ENCODE assay signal across 1 cellular context in the genomic region with DNA sequence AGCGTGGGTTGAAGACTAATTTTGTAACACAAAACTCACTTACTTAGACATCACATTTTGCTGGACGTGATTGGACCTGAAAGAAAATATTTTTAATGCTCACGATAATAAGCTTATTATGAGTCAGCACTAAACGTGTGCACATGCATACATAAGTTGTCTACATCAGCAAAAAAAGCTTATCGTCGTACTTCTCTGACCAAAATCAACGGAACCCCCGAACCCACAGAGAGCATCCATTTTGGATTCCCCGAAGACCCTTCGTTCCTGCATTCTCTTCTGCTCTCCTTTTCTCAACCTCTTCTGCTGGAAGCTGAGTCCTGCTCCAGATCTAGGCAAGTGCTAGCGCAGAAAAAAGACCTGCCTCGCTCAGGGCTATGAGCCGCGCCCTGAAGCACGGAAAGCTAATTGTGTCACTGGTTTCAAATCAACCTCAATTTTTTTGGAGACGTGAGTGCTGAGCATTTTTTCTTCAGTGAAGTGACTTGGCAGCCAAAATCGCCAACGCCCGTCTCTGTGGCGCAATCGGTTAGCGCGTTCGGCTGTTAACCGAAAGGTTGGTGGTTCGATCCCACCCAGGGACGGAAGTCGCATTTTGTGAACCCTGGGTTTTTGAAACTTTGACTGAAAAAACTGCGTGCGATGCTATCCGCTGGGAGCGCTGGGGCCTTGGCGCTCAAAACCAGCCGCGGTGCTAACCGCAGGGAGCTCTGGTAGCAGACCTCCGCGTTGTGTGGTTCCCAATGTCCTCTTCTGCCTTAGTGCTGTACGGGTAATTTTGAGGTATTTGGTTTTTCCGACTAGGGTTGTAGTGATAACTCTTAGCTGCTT.
TF ChIP-seq lines count a peak whose summit lies in the region.
"Not testable (repeated sequence)": the region's sequence is repeated elsewhere in the genome, so short reads cannot be mapped to it uniquely, and the experiment has no call there.

No MANE protein-coding gene starts in this region.

TF ChIP-seq in K562, 482 proteins besides CTCF, POLR2A, EP300 and RAD21 (continued from another document and continues in another):
- peak; percentile 70; the same call in 1 of the 2 replicates for TF ChIP-seq SREBF1 (IDR thresholded peaks at IDR 0.05; ENCODE audit: borderline replicate concordance, low read depth, low read length)
- TF ChIP-seq, protein P1, sequence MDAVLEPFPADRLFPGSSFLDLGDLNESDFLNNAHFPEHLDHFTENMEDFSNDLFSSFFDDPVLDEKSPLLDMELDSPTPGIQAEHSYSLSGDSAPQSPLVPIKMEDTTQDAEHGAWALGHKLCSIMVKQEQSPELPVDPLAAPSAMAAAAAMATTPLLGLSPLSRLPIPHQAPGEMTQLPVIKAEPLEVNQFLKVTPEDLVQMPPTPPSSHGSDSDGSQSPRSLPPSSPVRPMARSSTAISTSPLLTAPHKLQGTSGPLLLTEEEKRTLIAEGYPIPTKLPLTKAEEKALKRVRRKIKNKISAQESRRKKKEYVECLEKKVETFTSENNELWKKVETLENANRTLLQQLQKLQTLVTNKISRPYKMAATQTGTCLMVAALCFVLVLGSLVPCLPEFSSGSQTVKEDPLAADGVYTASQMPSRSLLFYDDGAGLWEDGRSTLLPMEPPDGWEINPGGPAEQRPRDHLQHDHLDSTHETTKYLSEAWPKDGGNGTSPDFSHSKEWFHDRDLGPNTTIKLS (IDR thresholded peaks at IDR 0.05; ENCODE audit: borderline replicate concordance, low read depth): peak; percentile 62
- peak in 1 of 2 experiments; percentile 71; a peak in 2 of 3 replicates for TF ChIP-seq CBX3 (IDR thresholded peaks at IDR 0.05; ENCODE audit: borderline replicate concordance in 1 of 2, low read length in 2 of 2)
- peak; percentile 80 for TF ChIP-seq TEAD4 (IDR thresholded peaks at IDR 0.05; ENCODE audit: low read length)
- not testable (repeated sequence) for TF ChIP-seq TEAD4 (CRISPR knock-in tag; IDR thresholded peaks at IDR 0.05; ENCODE audit: borderline replicate concordance); JUND (IDR thresholded peaks at IDR 0.05; ENCODE audit: borderline replicate concordance, low read depth, low read length); FOXM1 (CRISPR knock-in tag; IDR thresholded peaks at IDR 0.05; ENCODE audit: low read depth)
- TF ChIP-seq, protein P2, sequence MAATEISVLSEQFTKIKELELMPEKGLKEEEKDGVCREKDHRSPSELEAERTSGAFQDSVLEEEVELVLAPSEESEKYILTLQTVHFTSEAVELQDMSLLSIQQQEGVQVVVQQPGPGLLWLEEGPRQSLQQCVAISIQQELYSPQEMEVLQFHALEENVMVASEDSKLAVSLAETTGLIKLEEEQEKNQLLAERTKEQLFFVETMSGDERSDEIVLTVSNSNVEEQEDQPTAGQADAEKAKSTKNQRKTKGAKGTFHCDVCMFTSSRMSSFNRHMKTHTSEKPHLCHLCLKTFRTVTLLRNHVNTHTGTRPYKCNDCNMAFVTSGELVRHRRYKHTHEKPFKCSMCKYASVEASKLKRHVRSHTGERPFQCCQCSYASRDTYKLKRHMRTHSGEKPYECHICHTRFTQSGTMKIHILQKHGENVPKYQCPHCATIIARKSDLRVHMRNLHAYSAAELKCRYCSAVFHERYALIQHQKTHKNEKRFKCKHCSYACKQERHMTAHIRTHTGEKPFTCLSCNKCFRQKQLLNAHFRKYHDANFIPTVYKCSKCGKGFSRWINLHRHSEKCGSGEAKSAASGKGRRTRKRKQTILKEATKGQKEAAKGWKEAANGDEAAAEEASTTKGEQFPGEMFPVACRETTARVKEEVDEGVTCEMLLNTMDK (IDR thresholded peaks at IDR 0.05; ENCODE audit: borderline replicate concordance, insufficient read depth, low read depth, low read length, poor library complexity, severe bottlenecking): peak; percentile 57
- TF ChIP-seq BRD9 (IDR thresholded peaks at IDR 0.05; ENCODE audit: low read depth, partially characterized antibody): peak; percentile 96
- TF ChIP-seq HDAC2 (IDR thresholded peaks at IDR 0.05): peak; percentile 65; the same call in 1 of the 2 replicates
- peak; percentile 90 for TF ChIP-seq GABPB1 (CRISPR knock-in tag; IDR thresholded peaks at IDR 0.05)
- peak; percentile 97 for TF ChIP-seq KLF1 (tag; IDR thresholded peaks at IDR 0.05)
- peak; percentile 98 for TF ChIP-seq LCOR (CRISPR knock-in tag; IDR thresholded peaks at IDR 0.05)
- TF ChIP-seq MTA1 (IDR thresholded peaks at IDR 0.05; ENCODE audit: borderline replicate concordance): peak; percentile 68; the same call in 1 of the 2 replicates
- peak; percentile 77; the same call in 1 of the 2 replicates for TF ChIP-seq NBN (IDR thresholded peaks at IDR 0.05; ENCODE audit: low read depth)
- TF ChIP-seq BCOR (IDR thresholded peaks at IDR 0.05): peak; percentile 75; the same call in 1 of the 2 replicates
- TF ChIP-seq KLF6 (CRISPR knock-in tag; IDR thresholded peaks at IDR 0.05; ENCODE audit: borderline replicate concordance): peak; percentile 69; the same call in 1 of the 2 replicates
- peak; percentile 42 for TF ChIP-seq POLR2AphosphoS5 (IDR thresholded peaks at IDR 0.05; ENCODE audit: control insufficient read depth, insufficient read depth, low read depth, low read length)
- 0 out of 2 replicates have a peak, but pooled peaks have one; percentile 14 for TF ChIP-seq PHF21A (IDR thresholded peaks at IDR 0.05; ENCODE audit: borderline replicate concordance, low read depth)
- peak; percentile 42 for TF ChIP-seq BRF1 (IDR thresholded peaks at IDR 0.05; ENCODE audit: borderline replicate concordance, extremely low read depth, insufficient read length)
- TF ChIP-seq, protein P3, sequence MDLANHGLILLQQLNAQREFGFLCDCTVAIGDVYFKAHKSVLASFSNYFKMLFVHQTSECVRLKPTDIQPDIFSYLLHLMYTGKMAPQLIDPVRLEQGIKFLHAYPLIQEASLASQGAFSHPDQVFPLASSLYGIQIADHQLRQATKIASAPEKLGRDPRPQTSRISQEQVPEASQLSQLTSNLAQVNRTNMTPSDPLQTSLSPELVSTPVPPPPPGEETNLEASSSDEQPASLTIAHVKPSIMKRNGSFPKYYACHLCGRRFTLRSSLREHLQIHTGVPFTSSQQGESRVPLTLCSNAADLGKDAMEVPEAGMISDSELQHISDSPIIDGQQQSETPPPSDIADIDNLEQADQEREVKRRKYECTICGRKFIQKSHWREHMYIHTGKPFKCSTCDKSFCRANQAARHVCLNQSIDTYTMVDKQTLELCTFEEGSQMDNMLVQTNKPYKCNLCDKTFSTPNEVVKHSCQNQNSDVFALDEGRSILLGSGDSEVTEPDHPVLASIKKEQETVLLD (IDR thresholded peaks at IDR 0.05): peak; percentile 64; the same call in 1 of the 2 replicates
- peak; percentile 85 for TF ChIP-seq POLR3A (IDR thresholded peaks at IDR 0.05; ENCODE audit: borderline replicate concordance, extremely low read depth, insufficient read depth, insufficient read length)
- TF ChIP-seq, protein P4, sequence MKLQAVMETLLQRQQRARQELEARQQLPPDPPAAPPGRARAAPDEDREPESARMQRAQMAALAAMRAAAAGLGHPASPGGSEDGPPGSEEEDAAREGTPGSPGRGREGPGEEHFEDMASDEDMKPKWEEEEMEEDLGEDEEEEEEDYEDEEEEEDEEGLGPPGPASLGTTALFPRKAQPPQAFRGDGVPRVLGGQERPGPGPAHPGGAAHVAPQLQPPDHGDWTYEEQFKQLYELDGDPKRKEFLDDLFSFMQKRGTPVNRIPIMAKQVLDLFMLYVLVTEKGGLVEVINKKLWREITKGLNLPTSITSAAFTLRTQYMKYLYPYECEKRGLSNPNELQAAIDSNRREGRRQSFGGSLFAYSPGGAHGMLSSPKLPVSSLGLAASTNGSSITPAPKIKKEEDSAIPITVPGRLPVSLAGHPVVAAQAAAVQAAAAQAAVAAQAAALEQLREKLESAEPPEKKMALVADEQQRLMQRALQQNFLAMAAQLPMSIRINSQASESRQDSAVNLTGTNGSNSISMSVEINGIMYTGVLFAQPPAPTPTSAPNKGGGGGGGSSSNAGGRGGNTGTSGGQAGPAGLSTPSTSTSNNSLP (IDR thresholded peaks at IDR 0.05; ENCODE audit: borderline replicate concordance, low read depth, low read length): 0 out of 2 replicates have a peak, but pooled peaks have one; percentile 64
- peak; percentile 22 for TF ChIP-seq MEIS2 (IDR thresholded peaks at IDR 0.05; ENCODE audit: partially characterized antibody)
- TF ChIP-seq, protein P5, sequence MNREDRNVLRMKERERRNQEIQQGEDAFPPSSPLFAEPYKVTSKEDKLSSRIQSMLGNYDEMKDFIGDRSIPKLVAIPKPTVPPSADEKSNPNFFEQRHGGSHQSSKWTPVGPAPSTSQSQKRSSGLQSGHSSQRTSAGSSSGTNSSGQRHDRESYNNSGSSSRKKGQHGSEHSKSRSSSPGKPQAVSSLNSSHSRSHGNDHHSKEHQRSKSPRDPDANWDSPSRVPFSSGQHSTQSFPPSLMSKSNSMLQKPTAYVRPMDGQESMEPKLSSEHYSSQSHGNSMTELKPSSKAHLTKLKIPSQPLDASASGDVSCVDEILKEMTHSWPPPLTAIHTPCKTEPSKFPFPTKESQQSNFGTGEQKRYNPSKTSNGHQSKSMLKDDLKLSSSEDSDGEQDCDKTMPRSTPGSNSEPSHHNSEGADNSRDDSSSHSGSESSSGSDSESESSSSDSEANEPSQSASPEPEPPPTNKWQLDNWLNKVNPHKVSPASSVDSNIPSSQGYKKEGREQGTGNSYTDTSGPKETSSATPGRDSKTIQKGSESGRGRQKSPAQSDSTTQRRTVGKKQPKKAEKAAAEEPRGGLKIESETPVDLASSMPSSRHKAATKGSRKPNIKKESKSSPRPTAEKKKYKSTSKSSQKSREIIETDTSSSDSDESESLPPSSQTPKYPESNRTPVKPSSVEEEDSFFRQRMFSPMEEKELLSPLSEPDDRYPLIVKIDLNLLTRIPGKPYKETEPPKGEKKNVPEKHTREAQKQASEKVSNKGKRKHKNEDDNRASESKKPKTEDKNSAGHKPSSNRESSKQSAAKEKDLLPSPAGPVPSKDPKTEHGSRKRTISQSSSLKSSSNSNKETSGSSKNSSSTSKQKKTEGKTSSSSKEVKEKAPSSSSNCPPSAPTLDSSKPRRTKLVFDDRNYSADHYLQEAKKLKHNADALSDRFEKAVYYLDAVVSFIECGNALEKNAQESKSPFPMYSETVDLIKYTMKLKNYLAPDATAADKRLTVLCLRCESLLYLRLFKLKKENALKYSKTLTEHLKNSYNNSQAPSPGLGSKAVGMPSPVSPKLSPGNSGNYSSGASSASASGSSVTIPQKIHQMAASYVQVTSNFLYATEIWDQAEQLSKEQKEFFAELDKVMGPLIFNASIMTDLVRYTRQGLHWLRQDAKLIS (CRISPR knock-in tag; IDR thresholded peaks at IDR 0.05): peak; percentile 91
- TF ChIP-seq RBFOX2 (IDR thresholded peaks at IDR 0.05; ENCODE audit: low read depth, low read length): peak; percentile 79
- TF ChIP-seq ZBTB17 (CRISPR knock-in tag; IDR thresholded peaks at IDR 0.05): 0 out of 2 replicates have a peak, but pooled peaks have one; percentile 55
- peak; percentile 95 for TF ChIP-seq ETV1 (tag; conservative IDR thresholded peaks at IDR 0.05; ENCODE audit: low read depth)
- TF ChIP-seq, protein P6, sequence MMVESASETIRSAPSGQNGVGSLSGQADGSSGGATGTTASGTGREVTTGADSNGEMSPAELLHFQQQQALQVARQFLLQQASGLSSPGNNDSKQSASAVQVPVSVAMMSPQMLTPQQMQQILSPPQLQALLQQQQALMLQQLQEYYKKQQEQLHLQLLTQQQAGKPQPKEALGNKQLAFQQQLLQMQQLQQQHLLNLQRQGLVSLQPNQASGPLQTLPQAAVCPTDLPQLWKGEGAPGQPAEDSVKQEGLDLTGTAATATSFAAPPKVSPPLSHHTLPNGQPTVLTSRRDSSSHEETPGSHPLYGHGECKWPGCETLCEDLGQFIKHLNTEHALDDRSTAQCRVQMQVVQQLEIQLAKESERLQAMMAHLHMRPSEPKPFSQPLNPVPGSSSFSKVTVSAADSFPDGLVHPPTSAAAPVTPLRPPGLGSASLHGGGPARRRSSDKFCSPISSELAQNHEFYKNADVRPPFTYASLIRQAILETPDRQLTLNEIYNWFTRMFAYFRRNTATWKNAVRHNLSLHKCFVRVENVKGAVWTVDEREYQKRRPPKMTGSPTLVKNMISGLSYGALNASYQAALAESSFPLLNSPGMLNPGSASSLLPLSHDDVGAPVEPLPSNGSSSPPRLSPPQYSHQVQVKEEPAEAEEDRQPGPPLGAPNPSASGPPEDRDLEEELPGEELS (CRISPR knock-in tag; IDR thresholded peaks at IDR 0.05; ENCODE audit: borderline replicate concordance): 0 out of 2 replicates have a peak, but pooled peaks have one; percentile 49
- peak; percentile 34 for TF ChIP-seq ZFP36 (IDR thresholded peaks at IDR 0.05; ENCODE audit: low read depth, low read length, partially characterized antibody)
- TF ChIP-seq, protein P7, sequence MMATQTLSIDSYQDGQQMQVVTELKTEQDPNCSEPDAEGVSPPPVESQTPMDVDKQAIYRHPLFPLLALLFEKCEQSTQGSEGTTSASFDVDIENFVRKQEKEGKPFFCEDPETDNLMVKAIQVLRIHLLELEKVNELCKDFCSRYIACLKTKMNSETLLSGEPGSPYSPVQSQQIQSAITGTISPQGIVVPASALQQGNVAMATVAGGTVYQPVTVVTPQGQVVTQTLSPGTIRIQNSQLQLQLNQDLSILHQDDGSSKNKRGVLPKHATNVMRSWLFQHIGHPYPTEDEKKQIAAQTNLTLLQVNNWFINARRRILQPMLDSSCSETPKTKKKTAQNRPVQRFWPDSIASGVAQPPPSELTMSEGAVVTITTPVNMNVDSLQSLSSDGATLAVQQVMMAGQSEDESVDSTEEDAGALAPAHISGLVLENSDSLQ (IDR thresholded peaks at IDR 0.05): peak; percentile 37
- peak; percentile 86 for TF ChIP-seq ZNF764 (CRISPR knock-in tag; IDR thresholded peaks at IDR 0.05; ENCODE audit: low read depth)
- TF ChIP-seq MTA3 (IDR thresholded peaks at IDR 0.05; ENCODE audit: borderline replicate concordance): peak; percentile 68; the same call in 1 of the 2 replicates
- peak; percentile 65 for TF ChIP-seq BDP1 (IDR thresholded peaks at IDR 0.05; ENCODE audit: insufficient read depth, insufficient read length)
- peak; percentile 26; the same call in 1 of the 3 replicates for TF ChIP-seq JUND (tag; IDR thresholded peaks at IDR 0.05; ENCODE audit: borderline replicate concordance, low read depth, low read length)
- TF ChIP-seq KDM4B (IDR thresholded peaks at IDR 0.05; ENCODE audit: borderline replicate concordance in 2 of 2, low read depth in 1 of 2): peak in 1 of 2 experiments; percentile 63; a peak in 1 of 4 replicates
- TF ChIP-seq FOXM1 (IDR thresholded peaks at IDR 0.05; ENCODE audit: low read depth): peak; percentile 71
- peak; percentile 2 for TF ChIP-seq POLR2B (IDR thresholded peaks at IDR 0.05; ENCODE audit: low read depth, partially characterized antibody)
- TF ChIP-seq, protein P8, sequence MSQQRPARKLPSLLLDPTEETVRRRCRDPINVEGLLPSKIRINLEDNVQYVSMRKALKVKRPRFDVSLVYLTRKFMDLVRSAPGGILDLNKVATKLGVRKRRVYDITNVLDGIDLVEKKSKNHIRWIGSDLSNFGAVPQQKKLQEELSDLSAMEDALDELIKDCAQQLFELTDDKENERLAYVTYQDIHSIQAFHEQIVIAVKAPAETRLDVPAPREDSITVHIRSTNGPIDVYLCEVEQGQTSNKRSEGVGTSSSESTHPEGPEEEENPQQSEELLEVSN (IDR thresholded peaks at IDR 0.05; ENCODE audit: borderline replicate concordance in 1 of 2, extremely low read depth in 1 of 2, insufficient read depth in 1 of 2, insufficient read length in 1 of 2, low read depth in 1 of 2, low read length in 1 of 2, poor library complexity in 1 of 2, severe bottlenecking in 1 of 2): peak in 1 of 2 experiments; percentile 67
- TF ChIP-seq TRIM24 (IDR thresholded peaks at IDR 0.05): peak; percentile 38 to 61; a peak in 3 of 4 replicates
- TF ChIP-seq CEBPB (tag; IDR thresholded peaks at IDR 0.05): peak; percentile 99
- TF ChIP-seq EP400 (IDR thresholded peaks at IDR 0.05): peak; percentile 77
- peak; percentile 41; the same call in 1 of the 2 replicates for TF ChIP-seq MYC (IDR thresholded peaks at IDR 0.05; ENCODE audit: low read depth, low read length)
- peak; percentile 43; the same call in 1 of the 2 replicates for TF ChIP-seq MYC (CRISPR knock-in tag; IDR thresholded peaks at IDR 0.05; ENCODE audit: borderline replicate concordance, low read depth)
- 0 out of 2 replicates have a peak, but pooled peaks have one; percentile 53 for TF ChIP-seq XRCC5 (IDR thresholded peaks at IDR 0.05; ENCODE audit: low read depth, low read length)
